Comparison of ENCODE assay signal across 8 cellular contexts in the genomic region with DNA sequence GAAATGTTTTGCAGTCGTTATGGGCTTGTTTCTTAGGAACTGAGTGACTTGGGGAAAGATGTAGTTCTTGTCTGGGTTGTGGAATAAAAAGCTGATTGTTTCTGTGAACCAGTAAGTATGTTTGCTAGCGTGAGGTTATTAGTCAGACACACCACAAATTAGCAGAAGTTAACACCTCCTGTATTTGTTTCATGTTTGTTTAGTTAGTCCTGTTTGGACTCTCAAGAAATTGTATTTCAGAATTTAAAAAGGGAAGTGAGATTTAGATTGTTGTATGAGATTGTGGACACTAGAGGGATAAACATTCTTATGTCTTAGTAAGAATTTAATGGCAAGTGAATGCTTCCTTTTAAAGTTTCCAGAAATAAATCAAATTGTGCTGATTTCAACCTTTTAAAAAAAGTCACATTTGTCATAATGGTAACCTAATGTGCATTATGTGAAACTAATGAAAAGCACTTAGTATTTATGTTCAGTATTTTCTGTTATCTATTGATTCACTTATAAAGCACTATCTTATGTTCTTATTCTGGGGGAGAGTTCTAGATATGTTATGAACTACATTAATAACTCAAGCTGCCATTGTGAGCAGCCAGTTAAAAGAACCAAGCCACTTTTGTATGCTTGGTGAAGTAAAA. TPM values are rescaled to one million over a fixed set of nuclear protein-coding genes. Genes with fewer than 3 reads are reported as not detected.
A peak's percentile ranks its signal among the peaks of the same experiment; 100 is the strongest.
DNase-seq lines count a peak whose midpoint lies in the region; ATAC-seq and TF ChIP-seq lines count a peak whose summit lies in the region.

No MANE protein-coding gene starts in this region.

- no TSS peak for BruUV-seq in IMR-90 (replicated peaks; lab: Mats Ljungman, UMichigan)

- peak overlapping the region; percentile 89; the same call in 1 of the 2 replicates for H3K18ac ChIP-seq in IMR-90 (ENCODE audit: low read depth, low read length)

- H2BK15ac ChIP-seq in IMR-90 (ENCODE audit: low read depth, low read length), result no peak overlapping the region

- peak overlapping the region; percentile 35 for H2BK5ac ChIP-seq in IMR-90 (ENCODE audit: low read depth, low read length, poor library complexity, severe bottlenecking)

- no peak overlapping the region for H4K91ac ChIP-seq in IMR-90 (ENCODE audit: insufficient read depth, low read depth, low read length)

- H3K9me2 ChIP-seq in DOHH2 (replicated peaks; ENCODE audit: control insufficient read depth, low read length), result no peaks in the 10 kb centered on the region

- H4K5ac ChIP-seq in IMR-90 (ENCODE audit: low read depth, low read length), result peak overlapping the region; percentile 61; the same call in 1 of the 2 replicates

- H3K4me1 ChIP-seq in DOHH2 (ENCODE audit: control insufficient read depth, low read length) (peaks cover 54% of the 10 kb centered on the region), IMR-90 (ENCODE audit: control insufficient read depth, insufficient read depth, low read length) (peaks cover 10% of the 10 kb centered on the region; the same call in 1 of the 2 replicates), thoracic aorta (ENCODE audit: control insufficient read depth in 1 of 2, low read depth in 2 of 2) (peaks cover 16 to 33% of the 10 kb centered on the region in 2 donors)

- ATAC-seq in GM21526 (IDR thresholded peaks at IDR 0.05; ENCODE audit: low FRiP score, unreplicated experiment) (peak; percentile 95), IMR-90 (ENCODE audit: low read depth) (peak; percentile 62), thoracic aorta (ENCODE audit: insufficient number of reproducible peaks, low FRiP score, low read depth) (no peak)
- peak; percentile 45 for ATAC-seq in effector memory CD8-positive, alpha-beta T cell (replicated peaks)

- H3K36me3 Mint-ChIP-seq in effector memory CD8-positive, alpha-beta T cell (ENCODE audit: insufficient read depth), result peaks cover 6% of the 10 kb centered on the region

- peaks cover 34% of the 10 kb centered on the region for H3K79me2 ChIP-seq in DOHH2 (ENCODE audit: control insufficient read depth, low read length)

- no peak for TF ChIP-seq POLR2A in IMR-90 (IDR thresholded peaks at IDR 0.05; ENCODE audit: low read depth, low read length)

- dilution Hi-C loops in IMR-90 (cut with HindIII; ENCODE audit: low sequenced_read_pairs, unreplicated experiment), result no loop called here

- H3K4me1 Mint-ChIP-seq in effector memory CD8-positive, alpha-beta T cell (ENCODE audit: low read depth in 2 of 2), result peaks cover 18 to 19% of the 10 kb centered on the region in 2 donors

- H3K27ac Mint-ChIP-seq in effector memory CD8-positive, alpha-beta T cell, result peak overlapping the region; percentile 5 to 54

- H3K9me3 ChIP-seq in DOHH2 (ENCODE audit: control insufficient read depth, insufficient read depth, low read length), result no peaks in the 10 kb centered on the region
- H3K9me3 ChIP-seq in IMR-90 (ENCODE audit: control insufficient read depth, insufficient read depth, low read length), result no peaks in the 10 kb centered on the region
- H3K9me3 ChIP-seq in thoracic aorta, result no peaks in the 10 kb centered on the region

- H3K4me3 ChIP-seq in DOHH2 (ENCODE audit: low read length) (peak overlapping the region; percentile 4; the same call in 1 of the 2 replicates), IMR-90 (ENCODE audit: insufficient read depth, low read depth, low read length) (no peak overlapping the region), thoracic aorta (peak overlapping the region; percentile 11)

- intact Hi-C loops in IMR-90 (cut with micrococcal nuclease), result loop anchor here (10.0 kb wide), 1 partner anchor 54 kb away; no protein-coding TSS in a partner anchor

- peak; percentile 13; the same call in 1 of the 2 replicates for TF ChIP-seq RAD21 in IMR-90 (IDR thresholded peaks at IDR 0.05; ENCODE audit: low read length)

- H2BK120ac ChIP-seq in IMR-90 (ENCODE audit: low read depth, low read length), result peak overlapping the region; percentile 52; the same call in 1 of the 2 replicates

- H3K9me1 ChIP-seq in IMR-90 (ENCODE audit: insufficient read depth, low read length), result peaks cover 3% of the 10 kb centered on the region; the same call in 1 of the 2 replicates

- no peak overlapping the region for H3K56ac ChIP-seq in IMR-90 (ENCODE audit: extremely low read depth, insufficient read depth, low read length)

- DNase-seq in IMR-90 (peak; percentile 43), thoracic aorta (ENCODE audit: low spot score) (no peak), NCI-H2107 (lab: John Stamatoyannopoulos, UW) (no peak), retina (no peak), NCI-H524 (lab: John Stamatoyannopoulos, UW) (no peak)
- no peak for DNase-seq in effector memory CD8-positive, alpha-beta T cell

- in situ Hi-C loops in IMR-90 (cut with MboI; ENCODE audit: low sequenced_read_pairs), result no loop called here

- POLR2A ChIA-PET in IMR-90 (lab: Charles Lee; ENCODE audit: unreplicated experiment), result no interaction called here

- 0 out of 2 replicates have a peak overlapping the region, but pooled peaks have one; percentile 31 for H3K9ac ChIP-seq in IMR-90 (ENCODE audit: low read depth, low read length)

- H3K27ac ChIP-seq in DOHH2 (ENCODE audit: low read depth, low read length) (peak overlapping the region; percentile 34), IMR-90 (ENCODE audit: insufficient read depth, low read length) (no peak overlapping the region), thoracic aorta (peak overlapping the region; percentile 61 to 69)

- H3K23ac ChIP-seq in IMR-90 (ENCODE audit: low read depth, low read length), result no peak overlapping the region

- 0 out of 2 replicates have a peak, but pooled peaks cover 3% of the 10 kb centered on the region for H3F3A ChIP-seq in DOHH2 (ENCODE audit: control insufficient read depth, insufficient read depth)

- no peaks in the 10 kb centered on the region for H3K27me3 Mint-ChIP-seq in effector memory CD8-positive, alpha-beta T cell

- H4K8ac ChIP-seq in IMR-90 (ENCODE audit: low read depth in 2 of 2, low read length in 2 of 2), result peak overlapping the region in 1 of 2 experiments; percentile 47; a peak in 1 of 4 replicates

- H3K14ac ChIP-seq in IMR-90 (replicated peaks; ENCODE audit: low read depth, low read length), result 0 out of 2 replicates have a peak overlapping the region, but pooled peaks have one; percentile 39

- H2AK9ac ChIP-seq in IMR-90 (replicated peaks; ENCODE audit: low read depth, low read length, poor library complexity), result no peak overlapping the region

- peak overlapping the region; percentile 44 for H3K4me2 ChIP-seq in DOHH2 (ENCODE audit: low read length)
- H3K4me2 ChIP-seq in IMR-90 (ENCODE audit: low read depth, low read length), result peak overlapping the region; percentile 69; the same call in 1 of the 2 replicates

- peaks cover 36% of the 10 kb centered on the region for H3K36me3 ChIP-seq in DOHH2 (ENCODE audit: control insufficient read depth, low read length)
- H3K36me3 ChIP-seq in IMR-90 (ENCODE audit: control insufficient read depth, insufficient read depth, low read length), result peaks cover 13% of the 10 kb centered on the region
- H3K36me3 ChIP-seq in thoracic aorta, result peaks cover 11% of the 10 kb centered on the region

- no peaks in the 10 kb centered on the region for H3K27me3 ChIP-seq in DOHH2 (ENCODE audit: control insufficient read depth, low read length)
- H3K27me3 ChIP-seq in IMR-90 (ENCODE audit: control insufficient read depth, insufficient read depth, low read length), result no peaks in the 10 kb centered on the region
- no peaks in the 10 kb centered on the region for H3K27me3 ChIP-seq in thoracic aorta (replicated peaks; ENCODE audit: insufficient read depth)

- no CpG with 5 or more reads among the region's 2 CpGs for WGBS in IMR-90 (ENCODE audit: extremely low coverage in 2 of 2, insufficient read length in 1 of 2), 2 experiments

- CTCF ChIA-PET in IMR-90 (lab: Yijun Ruan, JAX), result interaction anchor here (0.7 to 2.2 kb wide), 4 partner anchors 9 to 663 kb away, joined by 3 to 7 read pairs (median 4); no protein-coding TSS in a partner anchor

- H2BK20ac ChIP-seq in IMR-90 (ENCODE audit: low read depth, low read length), result 0 out of 2 replicates have a peak overlapping the region, but pooled peaks have one; percentile 27

- H3K9me3 Mint-ChIP-seq in effector memory CD8-positive, alpha-beta T cell, result no peaks in the 10 kb centered on the region

- peaks cover 24 to 50% of the 10 kb centered on the region in 2 experiments for H3K79me1 ChIP-seq in IMR-90 (ENCODE audit: low read depth in 1 of 2, low read length in 2 of 2)

- peak overlapping the region; percentile 31; the same call in 1 of the 2 replicates for H3K4ac ChIP-seq in IMR-90 (ENCODE audit: low read depth, low read length)

- H2AFZ ChIP-seq in IMR-90 (replicated peaks; ENCODE audit: low read length, poor library complexity), result no peak overlapping the region

- H4K20me1 ChIP-seq in DOHH2 (ENCODE audit: control insufficient read depth, insufficient read depth, low read depth, low read length) (no peaks in the 10 kb centered on the region), IMR-90 (ENCODE audit: insufficient read depth, low read length) (no peaks in the 10 kb centered on the region)

- no peak overlapping the region for H3K4me3 Mint-ChIP-seq in effector memory CD8-positive, alpha-beta T cell

- TF ChIP-seq CTCF in DOHH2 (IDR thresholded peaks at IDR 0.05; ENCODE audit: low read depth, low read length, poor library complexity, severe bottlenecking) (peak; percentile 54), IMR-90 (conservative IDR thresholded peaks at IDR 0.05; ENCODE audit: low read depth, low read length) (peak; percentile 41), thoracic aorta (IDR thresholded peaks at IDR 0.05) (peak; percentile 22)

- H2AK5ac ChIP-seq in IMR-90 (ENCODE audit: low read depth, low read length), result no peak overlapping the region

TF ChIP-seq in IMR-90, 13 proteins besides CTCF, POLR2A, EP300 and RAD21:
- no peak for TF ChIP-seq FOS (IDR thresholded peaks at IDR 0.05; ENCODE audit: low read depth, low read length)
- TF ChIP-seq SMC3 (IDR thresholded peaks at IDR 0.05; ENCODE audit: low read depth, low read length), result peak; percentile 27; the same call in 1 of the 2 replicates

RNA-seq across cellular contexts. Expression of a gene that starts 25.6 kb away (rescaled TPM):
- total RNA-seq in IMR-90 (2012; rRNA removed) (90.3 and 135 TPM in 2 replicates), thoracic aorta (10 to 100 TPM; 54.2 to 96.1 TPM)
- 26.1 and 28.9 TPM in 2 replicates for polyA plus RNA-seq in IMR-90 (2012; rRNA removed)
- 15.2 and 42.0 TPM in 2 replicates for polyA plus RNA-seq in IMR-90 (2012; cell fraction: cytosol; rRNA removed)
- polyA plus RNA-seq in IMR-90 (2012; cell fraction: nucleus; rRNA removed; ENCODE audit: low replicate concordance), result 19.7 and 67.8 TPM in 2 replicates

RNA-seq across cellular contexts. Expression of a gene that starts 47.1 kb away (rescaled TPM):
- total RNA-seq in IMR-90 (2012; rRNA removed) (12.5 and 29.4 TPM in 2 replicates), thoracic aorta (10 to 100 TPM in 1 of 2 donors, 1 to 10 TPM in 1; 7.5 to 18.4 TPM)
- 11.0 and 12.6 TPM in 2 replicates for polyA plus RNA-seq in IMR-90 (2012; rRNA removed)
- 2.2 and 4.5 TPM in 2 replicates for polyA plus RNA-seq in IMR-90 (2012; cell fraction: cytosol; rRNA removed)
- polyA plus RNA-seq in IMR-90 (2012; cell fraction: nucleus; rRNA removed; ENCODE audit: low replicate concordance), result 0.51 and 3.9 TPM in 2 replicates
